Comparison of ENCODE assay signal across 8 cellular contexts in the genomic region with DNA sequence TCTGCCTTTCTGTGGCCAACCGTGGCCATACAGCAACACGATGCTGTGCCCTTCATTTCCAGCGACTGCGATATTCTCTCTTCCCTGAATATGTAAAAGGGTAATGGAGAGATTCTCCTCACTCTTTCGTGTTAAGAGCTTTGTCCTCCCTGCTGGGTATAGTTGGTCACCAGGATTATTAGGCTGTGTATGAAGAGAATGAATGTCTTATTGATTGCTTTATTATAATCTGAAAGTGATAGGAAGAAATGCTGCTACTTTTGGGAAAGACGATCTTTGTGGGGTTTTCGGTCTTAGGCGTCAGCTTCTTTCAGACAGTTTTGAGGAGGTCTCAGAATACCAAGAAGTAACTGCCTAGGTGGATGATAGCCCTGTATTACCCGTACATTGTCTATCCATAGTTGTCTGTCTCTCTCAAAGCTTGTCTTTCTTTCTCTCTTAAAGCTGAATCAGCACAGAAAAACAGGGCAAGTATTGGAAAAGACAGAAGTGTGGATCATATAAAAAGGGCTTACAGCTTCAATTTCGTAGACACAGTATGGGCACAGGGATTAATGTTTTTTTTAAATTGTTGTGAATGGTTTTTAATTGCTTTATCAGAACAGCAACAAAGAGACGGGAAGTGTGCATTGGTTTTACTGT. TPM values are rescaled to one million over a fixed set of nuclear protein-coding genes. Genes with fewer than 3 reads are reported as not detected.
DNase-seq lines count a peak whose midpoint lies in the region; ATAC-seq and TF ChIP-seq lines count a peak whose summit lies in the region.

No MANE protein-coding gene starts in this region.

- H3K4me3 Mint-ChIP-seq in naive thymus-derived CD8-positive, alpha-beta T cell = peak overlapping the region; percentile 86 to 98 (median 94)

- no peaks in the 10 kb centered on the region for H3K9me3 ChIP-seq in colonic mucosa

- intact Hi-C loops in colonic mucosa (cut with DNase I) = no loop called here

- peaks cover 0 to 4% (median 0%) of the 10 kb centered on the region in 3 donors for H3K36me3 Mint-ChIP-seq in naive thymus-derived CD8-positive, alpha-beta T cell

- TF ChIP-seq CTCF in colonic mucosa (IDR thresholded peaks at IDR 0.05) = no peak

- H3K36me3 ChIP-seq in colonic mucosa = no peaks in the 10 kb centered on the region

- POLR2A ChIA-PET in naive thymus-derived CD8-positive, alpha-beta T cell (lab: Charles Lee) = no interaction called here

- H3K4me3 ChIP-seq in colonic mucosa = peak overlapping the region; percentile 82

- H3K4me1 ChIP-seq in colonic mucosa = no peaks in the 10 kb centered on the region

- ATAC-seq in naive thymus-derived CD8-positive, alpha-beta T cell = no peak
- ATAC-seq in GM19324 (IDR thresholded peaks at IDR 0.05; ENCODE audit: low FRiP score, unreplicated experiment) (no peak), GM18907 (IDR thresholded peaks at IDR 0.05; ENCODE audit: unreplicated experiment) (no peak)

- no peaks in the 10 kb centered on the region for H3K9me3 Mint-ChIP-seq in naive thymus-derived CD8-positive, alpha-beta T cell

- peak; percentile 1 for DNase-seq in EH (ENCODE audit: low read depth)
- peak; percentile 71 to 80 for DNase-seq in NCI-H526 (lab: John Stamatoyannopoulos, UW)
- DNase-seq in colonic mucosa = no peak
- DNase-seq in naive thymus-derived CD8-positive, alpha-beta T cell = peak in 2 of 10 donors; percentile 5 to 14
- no peak for DNase-seq in anterior cingulate cortex (lab: John Stamatoyannopoulos, UW)
- DNase-seq in KBM-7 = no peak

- in situ Hi-C loops in KBM-7 (cut with MboI; ENCODE audit: low pct_unique_long_range_greater_than_20kb, low sequenced_read_pairs) = no loop called here

- no peak overlapping the region for H3K27ac ChIP-seq in colonic mucosa

- H3K27ac Mint-ChIP-seq in naive thymus-derived CD8-positive, alpha-beta T cell = peak overlapping the region; percentile 19 to 98 (median 88)

- no peaks in the 10 kb centered on the region for H3K27me3 Mint-ChIP-seq in naive thymus-derived CD8-positive, alpha-beta T cell

- peak overlapping the region; percentile 70 to 85 for H3K9ac ChIP-seq in colonic mucosa (ENCODE audit: low read depth in 2 of 2, low read length in 2 of 2)

- H3K4me1 Mint-ChIP-seq in naive thymus-derived CD8-positive, alpha-beta T cell = peaks cover 17 to 56% (median 44%) of the 10 kb centered on the region in 4 donors

- H3K27me3 ChIP-seq in colonic mucosa = no peaks in the 10 kb centered on the region

RNA-seq across cellular contexts. Expression of a gene that starts 1.2 kb away (rescaled TPM):
- 100 to 1,000 TPM; 262 to 397 TPM for total RNA-seq in colonic mucosa
- total RNA-seq in naive thymus-derived CD8-positive, alpha-beta T cell = 10 to 100 TPM; 17.6 to 19.3 TPM
- polyA plus RNA-seq in naive thymus-derived CD8-positive, alpha-beta T cell = 10 to 100 TPM in 1 of 3 donors, 1 to 10 TPM in 2; 5.9 to 10.6 (median 7.2) TPM

RNA-seq across cellular contexts. Expression of a gene that starts 37.6 kb away (rescaled TPM):
- 1 to 10 TPM; 1.6 to 3.6 TPM for total RNA-seq in colonic mucosa
- total RNA-seq in naive thymus-derived CD8-positive, alpha-beta T cell = under 1 TPM in 1 of 2 experiments, not detected in 1; 0.13 TPM
- polyA plus RNA-seq in naive thymus-derived CD8-positive, alpha-beta T cell = not detected

Comparison
In these comparisons a context has a peak if more than half of its experiments do, and no peak if none do; other contexts are left out.
1. DNase-seq: peak in EH (single experiment) and NCI-H526 (2 of 2); none in colonic mucosa (single experiment), anterior cingulate cortex (0 of 58) and KBM-7 (single experiment).
2. RNA of a gene that starts 1.2 kb away (total RNA-seq): 262 to 397 TPM in colonic mucosa; 17.6 to 19.3 TPM in naive thymus-derived CD8-positive, alpha-beta T cell; every median in the first group is over 10 times any median in the second.